Comparison of ENCODE assay signal across 21 cellular contexts in the genomic region with DNA sequence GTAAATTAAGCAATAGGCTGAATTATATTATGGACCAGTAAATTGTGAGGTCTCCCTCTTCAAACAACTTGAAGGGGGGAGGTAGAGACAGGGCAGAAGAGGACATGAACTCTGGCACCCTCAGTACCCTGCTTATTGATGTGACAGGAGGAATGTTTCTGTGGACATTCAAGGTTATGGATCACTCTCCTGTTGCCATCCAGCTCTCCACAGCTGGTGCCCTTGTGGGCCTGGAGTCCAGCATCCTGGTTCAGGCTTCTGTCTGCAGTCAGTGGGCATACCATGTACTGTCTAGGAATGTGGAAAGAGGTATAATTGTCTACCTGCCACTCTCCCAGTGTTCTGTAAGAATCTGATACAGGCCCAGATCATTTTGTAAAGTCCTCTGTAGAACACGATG. TPM values are rescaled to one million over a fixed set of nuclear protein-coding genes. Genes with fewer than 3 reads are reported as not detected.
DNase-seq lines count a peak whose midpoint lies in the region; ATAC-seq and TF ChIP-seq lines count a peak whose summit lies in the region.
"Had no signal": no experiment of that assay in that cellular context is flagged by ENCODE, and none has a peak within 500 bp of the region (broad histone marks: within the 10 kb centered on the region; RNA-seq: fewer than 3 reads in every experiment).

No MANE protein-coding gene starts in this region.

- peak overlapping the region; percentile 50 for H3K27ac Mint-ChIP-seq in activated T-cell treated with anti-CD3 and anti-CD28 coated beads, Interleukin-2, amount 50 U/mL, for 24 hours
- peak overlapping the region; percentile 32 for H3K27ac Mint-ChIP-seq in CD8-positive, alpha-beta T cell
- H3K27ac Mint-ChIP-seq in stimulated activated effector memory CD8-positive, alpha-beta T cell treated with anti-CD3 and anti-CD28 coated beads, Interleukin-12 subunit alpha, Interleukin-12 subunit beta, amount 100 ng/mL, for 72 hours, result peak overlapping the region; percentile 68
- H3K27ac Mint-ChIP-seq: CD4-positive, alpha-beta T cell had no signal

- no peak for TF ChIP-seq CTCF in CD8-positive, alpha-beta T cell (IDR thresholded peaks at IDR 0.05)

- no peaks in the 10 kb centered on the region for H3K9me3 Mint-ChIP-seq in activated T-cell treated with anti-CD3 and anti-CD28 coated beads, Interleukin-2, amount 50 U/mL, for 24 hours
- H3K9me3 Mint-ChIP-seq in CD8-positive, alpha-beta T cell, result no peaks in the 10 kb centered on the region
- H3K9me3 Mint-ChIP-seq in stimulated activated effector memory CD8-positive, alpha-beta T cell treated with anti-CD3 and anti-CD28 coated beads, Interleukin-12 subunit alpha, Interleukin-12 subunit beta, amount 100 ng/mL, for 72 hours, result no peaks in the 10 kb centered on the region
- H3K9me3 Mint-ChIP-seq: CD14-positive monocyte; CD4-positive, alpha-beta T cell; CD8-positive, alpha-beta memory T cell had no signal

- no peak overlapping the region for H3K27ac ChIP-seq in CD8-positive, alpha-beta T cell (ENCODE audit: low read depth, low read length)
- H3K27ac ChIP-seq: BLaER1 had no signal

- H3K4me3 Mint-ChIP-seq in activated T-cell treated with anti-CD3 and anti-CD28 coated beads, Interleukin-2, amount 50 U/mL, for 24 hours, result no peak overlapping the region
- H3K4me3 Mint-ChIP-seq in CD8-positive, alpha-beta T cell, result no peak overlapping the region
- no peak overlapping the region for H3K4me3 Mint-ChIP-seq in stimulated activated effector memory CD8-positive, alpha-beta T cell treated with anti-CD3 and anti-CD28 coated beads, Interleukin-12 subunit alpha, Interleukin-12 subunit beta, amount 100 ng/mL, for 72 hours
- H3K4me3 Mint-ChIP-seq: CD14-positive monocyte; CD4-positive, alpha-beta T cell; CD8-positive, alpha-beta memory T cell had no signal

- DNase-seq in activated T-cell treated with anti-CD3 and anti-CD28 coated beads, Interleukin-2, amount 50 U/mL, for 24 hours, result no peak
- DNase-seq in activated T-cell treated with anti-CD3 and anti-CD28 coated beads, Interleukin-2, amount 50 U/mL, for 48 hours, result no peak
- DNase-seq in CD8-positive, alpha-beta T cell, result no peak
- DNase-seq in stimulated activated effector memory CD8-positive, alpha-beta T cell treated with anti-CD3 and anti-CD28 coated beads, Interleukin-12 subunit alpha, Interleukin-12 subunit beta, amount 100 ng/mL, for 72 hours (ENCODE audit: low spot score in 2 of 2), result no peak
- no peak for DNase-seq in EL
- DNase-seq in activated effector memory CD4-positive, alpha-beta T cell treated with anti-CD3 and anti-CD28 coated beads, Interleukin-2, amount 50 U/mL, for 16 hours, result no peak
- DNase-seq: 8988T; ACHN; BE2C; C1 segment of cervical spinal cord; CD4-positive, alpha-beta T cell; CD8-positive, alpha-beta memory T cell; COR-L47; DMS 273 treated with DMSO at 0.1 percent for 48 hours; DMS153; DMS53; DMS79; DND-41; GF-D8 had no signal

- H3K36me3 Mint-ChIP-seq in activated T-cell treated with anti-CD3 and anti-CD28 coated beads, Interleukin-2, amount 50 U/mL, for 24 hours (ENCODE audit: low read depth), result peaks cover 89% of the 10 kb centered on the region
- H3K36me3 Mint-ChIP-seq in CD8-positive, alpha-beta T cell, result peaks cover 93% of the 10 kb centered on the region
- H3K36me3 Mint-ChIP-seq in stimulated activated effector memory CD8-positive, alpha-beta T cell treated with anti-CD3 and anti-CD28 coated beads, Interleukin-12 subunit alpha, Interleukin-12 subunit beta, amount 100 ng/mL, for 72 hours, result peaks cover 67% of the 10 kb centered on the region

- intact Hi-C loops in CD8-positive, alpha-beta T cell (cut with DNase I, micrococcal nuclease), result no loop called here

- ATAC-seq in CD8-positive, alpha-beta T cell, result no peak
- ATAC-seq in stimulated activated effector memory CD8-positive, alpha-beta T cell treated with anti-CD3 and anti-CD28 coated beads, Interleukin-12 subunit alpha, Interleukin-12 subunit beta, amount 100 ng/mL, for 72 hours, result no peak

- H3K4me3 ChIP-seq in CD8-positive, alpha-beta T cell (ENCODE audit: low read depth, low read length), result no peak overlapping the region
- H3K4me3 ChIP-seq: BLaER1 had no signal

- CTCF ChIA-PET in CD8-positive, alpha-beta T cell (lab: Charles Lee), result no interaction called here

- H3K4me1 ChIP-seq in CD8-positive, alpha-beta T cell (ENCODE audit: insufficient read depth, low read length), result no peaks in the 10 kb centered on the region

- peaks cover 24% of the 10 kb centered on the region for H3K36me3 ChIP-seq in CD8-positive, alpha-beta T cell (ENCODE audit: insufficient read depth, low read length)

- H3K9me3 ChIP-seq in CD8-positive, alpha-beta T cell (ENCODE audit: low read length), result no peaks in the 10 kb centered on the region
- H3K9me3 ChIP-seq: BE2C, BLaER1 had no signal

- H3K4me1 Mint-ChIP-seq in activated T-cell treated with anti-CD3 and anti-CD28 coated beads, Interleukin-2, amount 50 U/mL, for 24 hours (ENCODE audit: low read depth), result no peaks in the 10 kb centered on the region
- H3K4me1 Mint-ChIP-seq in CD8-positive, alpha-beta T cell (ENCODE audit: low read depth), result peaks cover 2% of the 10 kb centered on the region
- H3K4me1 Mint-ChIP-seq in stimulated activated effector memory CD8-positive, alpha-beta T cell treated with anti-CD3 and anti-CD28 coated beads, Interleukin-12 subunit alpha, Interleukin-12 subunit beta, amount 100 ng/mL, for 72 hours, result peaks cover 19% of the 10 kb centered on the region
- H3K4me1 Mint-ChIP-seq: CD14-positive monocyte had no signal

- H3K27me3 Mint-ChIP-seq in activated T-cell treated with anti-CD3 and anti-CD28 coated beads, Interleukin-2, amount 50 U/mL, for 24 hours, result no peaks in the 10 kb centered on the region
- no peaks in the 10 kb centered on the region for H3K27me3 Mint-ChIP-seq in CD8-positive, alpha-beta T cell (ENCODE audit: low read depth)
- H3K27me3 Mint-ChIP-seq: CD4-positive, alpha-beta T cell had no signal

- POLR2A ChIA-PET in CD8-positive, alpha-beta T cell (lab: Charles Lee), result no interaction called here

- no peaks in the 10 kb centered on the region for H3K27me3 ChIP-seq in CD8-positive, alpha-beta T cell (ENCODE audit: insufficient read depth, low read length)
- H3K27me3 ChIP-seq: BE2C, BLaER1 had no signal

RNA-seq across cellular contexts. Expression of a gene that starts 55.6 kb away (rescaled TPM):
- total RNA-seq in CD8-positive, alpha-beta T cell, result 10 to 100 TPM; 24.0 to 25.3 TPM
